1 cellular context compared by ENCODE assay signal in the genomic region with DNA sequence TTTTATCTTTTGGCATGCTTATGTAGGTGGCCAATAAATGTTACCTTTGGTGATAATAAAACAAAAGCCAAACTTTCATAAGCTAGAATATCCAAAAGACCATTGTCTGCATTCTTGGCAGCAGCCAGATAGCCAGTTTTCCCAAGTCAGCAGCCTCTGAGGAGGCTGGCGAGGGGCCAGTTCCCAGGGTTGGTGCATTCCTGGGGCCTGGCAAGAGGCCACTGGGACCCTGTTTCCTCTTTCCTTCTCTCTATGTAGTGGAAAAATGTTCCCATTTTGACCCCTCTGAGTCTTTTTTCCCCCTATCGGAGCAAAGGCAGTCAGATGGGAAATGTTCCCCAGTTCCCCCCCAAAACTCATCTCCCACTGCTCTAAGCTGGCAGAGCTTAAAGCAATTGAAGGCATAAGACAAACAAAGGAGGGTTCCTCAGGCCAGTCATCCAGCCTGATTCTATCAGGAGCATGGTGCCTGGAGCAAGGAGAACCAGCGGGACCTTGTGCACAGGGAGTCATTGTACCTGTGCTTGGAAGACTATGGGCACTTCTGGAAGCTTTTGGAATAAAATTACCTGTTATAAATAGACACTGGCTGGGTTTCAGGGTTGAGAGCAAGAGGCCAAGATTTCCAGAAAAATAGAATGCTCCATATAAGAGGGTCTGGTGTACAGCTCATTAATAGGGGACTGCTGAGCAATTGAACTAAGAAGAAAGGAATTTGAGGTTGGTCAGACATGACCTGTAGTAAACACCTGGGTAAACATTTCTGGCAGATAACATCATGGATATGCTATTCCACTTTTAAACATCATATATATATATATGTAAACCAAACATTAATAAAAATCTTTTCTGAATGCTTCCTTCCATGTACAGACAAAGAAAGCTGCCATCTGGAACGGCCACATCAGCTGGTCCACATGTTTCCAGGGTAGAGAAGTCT.
TF ChIP-seq lines count a peak whose summit lies in the region.

No MANE protein-coding gene starts in this region.

TF ChIP-seq in A549, 52 proteins besides CTCF, POLR2A, EP300 and RAD21 (continued from another document):
- TF ChIP-seq BHLHE40 (IDR thresholded peaks at IDR 0.05; ENCODE audit: low read depth, low read length) (no peak), EHF (CRISPR knock-in tag; IDR thresholded peaks at IDR 0.05) (no peak), MYC (IDR thresholded peaks at IDR 0.05; ENCODE audit: borderline replicate concordance, low read length) (no peak)
